ENCODE assay signal across 8 cellular contexts in the genomic region with DNA sequence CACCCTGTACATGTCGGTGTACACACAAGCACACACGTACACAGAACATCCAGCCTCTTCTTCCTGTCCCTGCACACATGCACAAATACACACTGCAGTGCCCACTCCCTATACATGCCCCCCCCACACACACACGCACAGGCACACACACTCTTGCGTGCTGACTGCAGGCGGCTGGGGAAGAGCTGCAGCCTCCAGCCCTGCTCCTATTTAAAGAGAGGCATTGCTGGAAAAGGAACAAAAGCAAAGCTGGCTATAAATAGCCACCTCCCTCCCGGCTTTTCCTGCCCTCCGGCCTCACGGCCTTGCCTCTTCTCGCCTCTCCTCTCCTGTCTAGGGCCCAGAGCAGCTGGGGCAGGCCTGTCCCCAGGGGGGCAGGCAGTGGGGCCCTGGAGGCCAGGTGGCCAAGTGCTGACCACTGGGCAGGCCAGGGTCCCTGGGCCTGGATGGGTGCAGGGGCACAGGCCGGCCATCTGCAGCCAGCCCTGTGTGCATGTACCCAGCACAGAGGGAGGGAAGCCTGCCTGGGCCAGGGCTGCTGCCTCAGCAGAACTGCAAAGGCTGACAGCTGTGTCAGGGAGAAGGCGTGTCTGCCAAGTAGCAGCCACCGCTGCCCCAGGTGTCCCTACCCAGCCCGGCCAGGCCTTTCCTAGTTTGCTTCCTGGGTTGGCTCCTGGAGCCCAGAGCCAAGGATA. TPM values are rescaled to one million over a fixed set of nuclear protein-coding genes. Genes with fewer than 3 reads are reported as not detected.
DNase-seq lines count a peak whose midpoint lies in the region; FAIRE-seq and TF ChIP-seq lines count a peak whose summit lies in the region.

No MANE protein-coding gene starts in this region.

- no peak overlapping the region for H3K4me3 ChIP-seq in mammary epithelial cell (replicated peaks in 1 of 3; ENCODE audit: insufficient read depth in 1 of 3, low read depth in 2 of 3, low read length in 3 of 3)
- no peak overlapping the region for H3K4me3 ChIP-seq in astrocyte (ENCODE audit: insufficient read depth, low read depth, low read length)
- H3K4me3 ChIP-seq in kidney (ENCODE audit: low read length in 2 of 2): no peak overlapping the region
- H3K4me3 ChIP-seq in stomach: no peak overlapping the region

- no peak overlapping the region for H2AFZ ChIP-seq in mammary epithelial cell (ENCODE audit: low read depth, low read length)
- peak overlapping the region; percentile 19 for H2AFZ ChIP-seq in astrocyte (ENCODE audit: low read depth, low read length)

- POLR2A ChIA-PET in MCF 10A (lab: Yijun Ruan, JAX): interaction anchor here (0.8 to 1.5 kb wide), 8 partner anchors 12 to 91 kb away, joined by 3 to 8 read pairs (median 4); no protein-coding TSS in a partner anchor

- H3K4me3 Mint-ChIP-seq in MCF 10A (ENCODE audit: unreplicated experiment) (peak overlapping the region; percentile 7), astrocyte (ENCODE audit: unreplicated experiment) (peak overlapping the region; percentile 52)
- H3K4me3 Mint-ChIP-seq in T-helper 2 cell treated with Interferon-gamma antibody and Interleukin-4, amounts not matched to agents 5 μg/mL and 100 μg/mL, for 36 hours: no peak overlapping the region

- H3K9ac ChIP-seq in mammary epithelial cell (ENCODE audit: insufficient read depth, low read length) (no peak overlapping the region), astrocyte (ENCODE audit: low read length) (no peak overlapping the region), kidney (ENCODE audit: low read length in 2 of 2) (peak overlapping the region; percentile 18 to 40)

- H3K27ac ChIP-seq in mammary epithelial cell (ENCODE audit: insufficient read depth, low read depth, low read length): no peak overlapping the region
- no peak overlapping the region for H3K27ac ChIP-seq in astrocyte (ENCODE audit: low read depth, low read length)
- H3K27ac ChIP-seq in kidney (ENCODE audit: low read depth in 2 of 2, low read length in 2 of 2): peak overlapping the region; percentile 66 to 67
- H3K27ac ChIP-seq in stomach: peak overlapping the region; percentile 70 to 86 (median 81)

- no peaks in the 10 kb centered on the region for H3K79me2 ChIP-seq in mammary epithelial cell (ENCODE audit: insufficient read depth, low read length)
- H3K79me2 ChIP-seq in astrocyte (ENCODE audit: insufficient read depth, low read length): no peaks in the 10 kb centered on the region

- TF ChIP-seq CTCF in MCF 10A (IDR thresholded peaks at IDR 0.05; ENCODE audit: unreplicated experiment) (no peak), mammary epithelial cell (conservative IDR thresholded peaks at IDR 0.05 in 1 of 2, IDR thresholded peaks at IDR 0.05 in 1 of 2; ENCODE audit: extremely low read depth in 1 of 2, insufficient read depth in 1 of 2, low read depth in 1 of 2, low read length in 2 of 2) (no peak), astrocyte (IDR thresholded peaks at IDR 0.05; ENCODE audit: insufficient read depth, low read depth, low read length) (no peak), kidney (IDR thresholded peaks at IDR 0.05; ENCODE audit: borderline replicate concordance, extremely low read depth, insufficient read depth) (no peak), stomach (IDR thresholded peaks at IDR 0.05) (no peak), D721Med (IDR thresholded peaks at IDR 0.05; ENCODE audit: insufficient read depth, missing control alignments) (no peak)

- H3K4me1 ChIP-seq in mammary epithelial cell (ENCODE audit: insufficient read depth, low read length): peaks cover 11% of the 10 kb centered on the region
- peaks cover 9% of the 10 kb centered on the region for H3K4me1 ChIP-seq in astrocyte (ENCODE audit: insufficient read depth, low read length)
- H3K4me1 ChIP-seq in kidney (ENCODE audit: control insufficient read depth in 1 of 2, insufficient read depth in 1 of 2, low read depth in 1 of 2, low read length in 2 of 2): peaks cover 16 to 30% of the 10 kb centered on the region in 2 donors
- H3K4me1 ChIP-seq in stomach: peaks cover 38 to 52% (median 48%) of the 10 kb centered on the region in 4 donors

- H4K20me1 ChIP-seq in mammary epithelial cell (ENCODE audit: insufficient read depth, low read length) (no peaks in the 10 kb centered on the region), astrocyte (ENCODE audit: insufficient read depth, low read length) (no peaks in the 10 kb centered on the region)

- H3K4me1 Mint-ChIP-seq in MCF 10A (ENCODE audit: insufficient read depth, unreplicated experiment) (peaks cover 21% of the 10 kb centered on the region), astrocyte (ENCODE audit: low read depth, unreplicated experiment) (peaks cover 15% of the 10 kb centered on the region)
- no peaks in the 10 kb centered on the region for H3K4me1 Mint-ChIP-seq in T-helper 2 cell treated with Interferon-gamma antibody and Interleukin-4, amounts not matched to agents 5 μg/mL and 100 μg/mL, for 36 hours (ENCODE audit: low read depth)

- FAIRE-seq in astrocyte (lab: Jason Lieb, UNC) (no peak), kidney (lab: Jason Lieb, UNC) (no peak), D721Med (lab: Jason Lieb, UNC) (no peak)

- BruUV-seq in MCF 10A (replicated peaks; lab: Mats Ljungman, UMichigan) (no TSS peak), mammary epithelial cell (replicated peaks; lab: Mats Ljungman, UMichigan) (no TSS peak)

- H3K27me3 Mint-ChIP-seq in MCF 10A (ENCODE audit: insufficient read depth, unreplicated experiment): no peaks in the 10 kb centered on the region
- peaks cover 10% of the 10 kb centered on the region for H3K27me3 Mint-ChIP-seq in astrocyte (ENCODE audit: low read depth, unreplicated experiment)
- H3K27me3 Mint-ChIP-seq in T-helper 2 cell treated with Interferon-gamma antibody and Interleukin-4, amounts not matched to agents 5 μg/mL and 100 μg/mL, for 36 hours (ENCODE audit: low read depth): peaks cover 41% of the 10 kb centered on the region

- H3K36me3 ChIP-seq in mammary epithelial cell (ENCODE audit: insufficient read depth, low read length): no peaks in the 10 kb centered on the region
- H3K36me3 ChIP-seq in astrocyte (ENCODE audit: insufficient read depth, low read length): no peaks in the 10 kb centered on the region
- H3K36me3 ChIP-seq in kidney (ENCODE audit: control insufficient read depth in 1 of 2, insufficient read depth in 2 of 2, low read length in 2 of 2): no peaks in the 10 kb centered on the region
- no peaks in the 10 kb centered on the region for H3K36me3 ChIP-seq in stomach

- intact Hi-C loops in MCF 10A (cut with micrococcal nuclease) (no loop called here), mammary epithelial cell (cut with micrococcal nuclease) (no loop called here), kidney (cut with DNase I) (no loop called here), stomach (cut with DNase I; ENCODE audit: low total_unique reads) (no loop called here)

- TF ChIP-seq EP300 in stomach (IDR thresholded peaks at IDR 0.05): no peak

- H3K27ac Mint-ChIP-seq in MCF 10A (ENCODE audit: low read depth, unreplicated experiment) (peak overlapping the region; percentile 61), astrocyte (ENCODE audit: unreplicated experiment) (peak overlapping the region; percentile 59)
- no peak overlapping the region for H3K27ac Mint-ChIP-seq in T-helper 2 cell treated with Interferon-gamma antibody and Interleukin-4, amounts not matched to agents 5 μg/mL and 100 μg/mL, for 36 hours

- H3K4me2 ChIP-seq in mammary epithelial cell (ENCODE audit: insufficient read depth, low read depth, low read length): no peak overlapping the region
- H3K4me2 ChIP-seq in astrocyte (ENCODE audit: low read length): peak overlapping the region; percentile 60

- dilution Hi-C loops in mammary epithelial cell (cut with HindIII; ENCODE audit: low sequenced_read_pairs): loop anchor here (5.0 kb wide), 3 partner anchors 37 to 77 kb away; partner anchors contain the start of gene OVCA2

- H3K9me3 Mint-ChIP-seq in MCF 10A (ENCODE audit: unreplicated experiment): no peaks in the 10 kb centered on the region
- H3K9me3 Mint-ChIP-seq in astrocyte (ENCODE audit: unreplicated experiment): peaks cover 5% of the 10 kb centered on the region
- no peaks in the 10 kb centered on the region for H3K9me3 Mint-ChIP-seq in T-helper 2 cell treated with Interferon-gamma antibody and Interleukin-4, amounts not matched to agents 5 μg/mL and 100 μg/mL, for 36 hours

- 49% methylated on average over 10 of the region's 13 CpGs for WGBS in mammary epithelial cell (ENCODE audit: low coverage, missing lambda C conversion rate)
- 2 to 29% (median 19%) methylated on average over 10 to 13 of the region's 13 CpGs for WGBS in stomach, 5 donors

- H3K27me3 ChIP-seq in mammary epithelial cell (ENCODE audit: insufficient read depth, low read length) (no peaks in the 10 kb centered on the region), astrocyte (ENCODE audit: insufficient read depth, low read length) (no peaks in the 10 kb centered on the region), stomach (peaks cover 0 to 33% (median 7%) of the 10 kb centered on the region in 3 donors)

- in situ Hi-C loops in mammary epithelial cell (cut with MboI; ENCODE audit: low sequenced_read_pairs in 2 of 2): no loop called here

- TF ChIP-seq POLR2A in stomach (IDR thresholded peaks at IDR 0.05): no peak

- CTCF ChIA-PET in MCF 10A (lab: Yijun Ruan, JAX) (interaction anchor here (0.7 to 1.5 kb wide), 3 partner anchors 12 to 91 kb away, joined by 3 to 4 read pairs (median 3); partner anchors contain the start of gene RTN4RL1), mammary epithelial cell (lab: Charles Lee; ENCODE audit: low non-redundant PET) (no interaction called here)

- H3K9me3 ChIP-seq in mammary epithelial cell (replicated peaks; ENCODE audit: insufficient read depth, low read length): no peaks in the 10 kb centered on the region
- H3K9me3 ChIP-seq in astrocyte (ENCODE audit: insufficient read depth, low read depth, low read length): no peaks in the 10 kb centered on the region
- no peaks in the 10 kb centered on the region for H3K9me3 ChIP-seq in kidney (ENCODE audit: control insufficient read depth in 1 of 2, low read length in 2 of 2)
- no peaks in the 10 kb centered on the region for H3K9me3 ChIP-seq in stomach

- H3K36me3 Mint-ChIP-seq in MCF 10A (ENCODE audit: insufficient read depth, unreplicated experiment) (peaks cover 4% of the 10 kb centered on the region), astrocyte (ENCODE audit: low read depth, unreplicated experiment) (no peaks in the 10 kb centered on the region)
- no peaks in the 10 kb centered on the region for H3K36me3 Mint-ChIP-seq in T-helper 2 cell treated with Interferon-gamma antibody and Interleukin-4, amounts not matched to agents 5 μg/mL and 100 μg/mL, for 36 hours (ENCODE audit: low read depth)

- DNase-seq in MCF 10A (ENCODE audit: unreplicated experiment): no peak
- no peak for DNase-seq in mammary epithelial cell
- DNase-seq in astrocyte (ENCODE audit: low read depth): no peak
- DNase-seq in kidney: no peak
- peak; percentile 81 for DNase-seq in stomach
- DNase-seq in D721Med (ENCODE audit: insufficient read length, low spot score): no peak
- DNase-seq in T-helper 2 cell treated with Interferon-gamma antibody and Interleukin-4, amounts not matched to agents 5 μg/mL and 100 μg/mL, for 36 hours (ENCODE audit: low spot score): no peak
- DNase-seq in amniotic stem cell (lab: John Stamatoyannopoulos, UW): no peak

RNA-seq across cellular contexts. Expression of gene RTN4RL1, which starts 25.4 kb away (rescaled TPM):
- 2.9 and 3.6 TPM in 2 replicates for total RNA-seq in MCF 10A (2022)
- total RNA-seq in mammary epithelial cell: 1 to 10 TPM in 1 of 2 donors, under 1 TPM in 1; under 0.01 to 5.7 TPM
- polyA plus RNA-seq in mammary epithelial cell: 2.5 TPM
- polyA minus RNA-seq in mammary epithelial cell: 1.6 TPM
- 0.65 and 0.77 TPM in 2 replicates for total RNA-seq in astrocyte
- 10.7 TPM for total RNA-seq in kidney
- 2.0 TPM for polyA plus RNA-seq in kidney (ENCODE audit: insufficient read depth, low read depth, low replicate concordance)
- total RNA-seq in stomach: under 1 TPM in 2 of 5 donors, not detected in 3; 0.58 to 0.92 TPM
- under 1 TPM in 2 of 3 donors, not detected in 1; 0.50 to 0.85 TPM for polyA plus RNA-seq in stomach

RNA-seq across cellular contexts. Expression of gene DPH1, which starts 30.2 kb away (rescaled TPM):
- total RNA-seq in MCF 10A (2022) (29.7 and 45.2 TPM in 2 replicates), mammary epithelial cell (10 to 100 TPM; 29.0 to 36.2 TPM), astrocyte (25.8 and 26.7 TPM in 2 replicates), kidney (49.4 TPM), stomach (100 to 1,000 TPM in 2 of 5 donors, 10 to 100 TPM in 3; 26.1 to 188 (median 95.0) TPM)
- polyA plus RNA-seq in mammary epithelial cell (27.4 TPM), kidney (ENCODE audit: insufficient read depth, low read depth, low replicate concordance) (23.3 TPM), stomach (10 to 100 TPM; 11.6 to 27.9 (median 17.7) TPM)
- 64.4 TPM for polyA minus RNA-seq in mammary epithelial cell

RNA-seq across cellular contexts. Expression of gene OVCA2, which starts 42.1 kb away (rescaled TPM):
- 28.8 and 33.5 TPM in 2 replicates for total RNA-seq in MCF 10A (2022)
- total RNA-seq in mammary epithelial cell: 10 to 100 TPM; 44.1 to 65.7 TPM
- 68.4 TPM for polyA plus RNA-seq in mammary epithelial cell
- polyA minus RNA-seq in mammary epithelial cell: 28.3 TPM
- 32.8 and 36.8 TPM in 2 replicates for total RNA-seq in astrocyte
- total RNA-seq in kidney: 22.9 TPM
- 63.6 TPM for polyA plus RNA-seq in kidney (ENCODE audit: insufficient read depth, low read depth, low replicate concordance)
- total RNA-seq in stomach: 10 to 100 TPM in 3 of 5 donors, 1 to 10 TPM in 1, not detected in 1; 3.1 to 31.9 (median 17.3) TPM
- polyA plus RNA-seq in stomach: 10 to 100 TPM; 60.3 to 83.4 (median 66.7) TPM

RNA-seq across cellular contexts. Expression of gene HIC1, which starts 55.2 kb away (rescaled TPM):
- total RNA-seq in MCF 10A (2022): 0.59 and 1.0 TPM in 2 replicates
- total RNA-seq in mammary epithelial cell: 1 to 10 TPM in 1 of 2 donors, under 1 TPM in 1; 0.67 to 1.3 TPM
- polyA plus RNA-seq in mammary epithelial cell: 0.20 TPM
- not detected for polyA minus RNA-seq in mammary epithelial cell
- 9.0 and 14.5 TPM in 2 replicates for total RNA-seq in astrocyte
- total RNA-seq in kidney: 13.0 TPM
- polyA plus RNA-seq in kidney (ENCODE audit: insufficient read depth, low read depth, low replicate concordance): 2.7 TPM
- 100 to 1,000 TPM in 1 of 5 donors, 10 to 100 TPM in 1, 1 to 10 TPM in 3; 7.6 to 107 (median 9.4) TPM for total RNA-seq in stomach
- polyA plus RNA-seq in stomach: 10 to 100 TPM in 1 of 3 donors, 1 to 10 TPM in 2; 1.5 to 11.2 (median 6.2) TPM

Comparison
In these comparisons a context has a peak if more than half of its experiments do, and no peak if none do; other contexts are left out.
1. H3K27ac ChIP-seq: peak in kidney (2 of 2) and stomach (5 of 5); none in mammary epithelial cell (single experiment) and astrocyte (single experiment).
2. H3K9ac ChIP-seq: peak in kidney (2 of 2); none in mammary epithelial cell (single experiment) and astrocyte (single experiment).